9 cellular contexts compared by ENCODE assay signal in genomic region chr7:38630720-38631673, GRCh38. TPM values are rescaled to one million over a fixed set of nuclear protein-coding genes. Genes with fewer than 3 reads are reported as not detected.
DNase-seq lines count a peak whose midpoint lies in the region; ATAC-seq and TF ChIP-seq lines count a peak whose summit lies in the region.
"Had no signal": no experiment of that assay in that cellular context is flagged by ENCODE, and none has a peak within 500 bp of the region (broad histone marks: within the 10 kb centered on the region; RNA-seq: fewer than 3 reads in every experiment).

TSS of gene AMPH (minus strand) at chr7:38631373. CDS start at chr7:38631351, 22 bp downstream.

- H3K27me3 Mint-ChIP-seq in nephron progenitor cell (ENCODE audit: low read depth, poor library complexity) = peaks cover 35% of the 10 kb centered on the region

- H3K4me3 Mint-ChIP-seq in nephron progenitor cell = peak within 1 kb of the TSS; percentile 85

- H3K4me1 Mint-ChIP-seq in nephron progenitor cell = peaks cover 19% of the 10 kb centered on the region

- H3K27ac Mint-ChIP-seq in nephron progenitor cell = no peak within 1 kb of the TSS

- no peak for TF ChIP-seq CTCF in nephron progenitor cell (IDR thresholded peaks at IDR 0.05)

- H3K9me3 Mint-ChIP-seq in nephron progenitor cell = peaks cover 16% of the 10 kb centered on the region

- DNase-seq in COR-L47 (lab: John Stamatoyannopoulos, UW) (peak; percentile 30), NCI-H1417 (lab: John Stamatoyannopoulos, UW) (peak; percentile 19 to 91 (median 83)), glomerular visceral epithelial cell (ENCODE audit: extremely low spot score) (peak; percentile 78), nephron progenitor cell (peak; percentile 84), COLO829 (ENCODE audit: low spot score) (no peak)
- DNase-seq in activated naive CD4-positive, alpha-beta T cell treated with anti-CD3 and anti-CD28 coated beads, Interleukin-2, amount 50 U/mL, for 16 hours = peak; percentile 15

- peaks cover 3% of the 10 kb centered on the region for H3K36me3 Mint-ChIP-seq in nephron progenitor cell (ENCODE audit: low read depth)

- ATAC-seq in GM19035 (IDR thresholded peaks at IDR 0.05; ENCODE audit: unreplicated experiment) = no peak
- ATAC-seq: left colon had no signal

- H3K4me3 ChIP-seq in urinary bladder (ENCODE audit: low read depth, low read length) = peak within 1 kb of the TSS; percentile 73

- no peaks in the 10 kb centered on the region for H3K36me3 ChIP-seq in urinary bladder (ENCODE audit: insufficient read depth)

- no peak within 1 kb of the TSS for H3K27ac ChIP-seq in urinary bladder (ENCODE audit: low read depth)

- WGBS in urinary bladder = under 1% methylated on average over 105 of the region's 105 CpGs

- no peaks in the 10 kb centered on the region for H3K4me1 ChIP-seq in urinary bladder (ENCODE audit: insufficient read depth)

RNA-seq across cellular contexts. Expression of gene AMPH, which starts in this region (rescaled TPM):
- total RNA-seq in urinary bladder = 15.3 TPM
- polyA plus RNA-seq in urinary bladder = 5.0 TPM
